Comparison of ENCODE assay signal across 9 cellular contexts in genomic region chr10:94632954-94633353, GRCh38. TPM values are rescaled to one million over a fixed set of nuclear protein-coding genes. Genes with fewer than 3 reads are reported as not detected.
"Had no signal": no experiment of that assay in that cellular context is flagged by ENCODE, and none has a peak within 500 bp of the region (broad histone marks: within the 10 kb centered on the region; RNA-seq: fewer than 3 reads in every experiment).

No MANE protein-coding gene starts in this region.

- H3K27ac ChIP-seq: HL-60, KMS-11 had no signal

- H3K9ac ChIP-seq: KMS-11 had no signal

- DNase-seq: IMR-90, KBM-7, KG1 had no signal

- H3K27ac Mint-ChIP-seq: IgD-negative memory B cell had no signal

- H3K4me3 Mint-ChIP-seq: IgD-negative memory B cell had no signal

- H3K4me2 ChIP-seq: KMS-11 had no signal

- FAIRE-seq: HepG2, HTR-8/SVneo, K562 had no signal

- H3K4me3 ChIP-seq: K562 had no signal

- ATAC-seq: HepG2, K562 had no signal

- H3K27me3 Mint-ChIP-seq: IgD-negative memory B cell had no signal

RNA-seq across cellular contexts. Expression of gene CYP2C18, which starts 50.6 kb away (rescaled TPM):
- total RNA-seq: IMR-90, K562 had no signal
- polyA plus RNA-seq: HepG2, IgD-negative memory B cell, IMR-90, K562 had no signal
